Comparison of ENCODE assay signal across 13 cellular contexts in genomic region chr3:45119824-45120614, GRCh38. TPM values are rescaled to one million over a fixed set of nuclear protein-coding genes. Genes with fewer than 3 reads are reported as not detected.
A peak's percentile ranks its signal among the peaks of the same experiment; 100 is the strongest.
DNase-seq lines count a peak whose midpoint lies in the region; ATAC-seq, FAIRE-seq and TF ChIP-seq lines count a peak whose summit lies in the region.
"Had no signal": no experiment of that assay in that cellular context is flagged by ENCODE, and none has a peak within 500 bp of the region (broad histone marks: within the 10 kb centered on the region; RNA-seq: fewer than 3 reads in every experiment).

No MANE protein-coding gene starts in this region.

- TF ChIP-seq POLR2A in GM18505 (IDR thresholded peaks at IDR 0.05; ENCODE audit: borderline replicate concordance, extremely low read depth, insufficient read depth, insufficient read length), result no peak

- peaks cover 6% of the 10 kb centered on the region for H3K36me3 Mint-ChIP-seq in activated CD8-positive, alpha-beta memory T cell treated with anti-CD3 and anti-CD28 coated beads, Interleukin-2, amount 10 ng/mL, durations not matched to agents 7 days and 5 days
- H3K36me3 Mint-ChIP-seq: memory B cell, WTC11 had no signal

- H3K4me2 ChIP-seq in trophoblast cell (ENCODE audit: low read length), result no peak overlapping the region

- FAIRE-seq in RCC 7860 (lab: Jason Lieb, UNC) (peak; percentile 80), small intestine (lab: Jason Lieb, UNC) (no peak)

- no peak overlapping the region for H3K4ac ChIP-seq in trophoblast cell (ENCODE audit: low read depth, low read length)

- CTCF ChIA-PET in activated CD8-positive, alpha-beta memory T cell treated with anti-CD3 and anti-CD28 coated beads, Interleukin-2, amount 10 ng/mL, durations not matched to agents 7 days and 5 days (lab: Charles Lee), result interaction anchor here (1.4 to 2.7 kb wide), 4 partner anchors 14 to 83 kb away, joined by 4 to 10 read pairs (median 8); no protein-coding TSS in a partner anchor

- no peaks in the 10 kb centered on the region for H3K9me3 Mint-ChIP-seq in activated CD8-positive, alpha-beta memory T cell treated with anti-CD3 and anti-CD28 coated beads, Interleukin-2, amount 10 ng/mL, durations not matched to agents 7 days and 5 days (ENCODE audit: low read depth)
- H3K9me3 Mint-ChIP-seq: memory B cell, WTC11 had no signal

- no peaks in the 10 kb centered on the region for H3K79me2 ChIP-seq in trophoblast cell (ENCODE audit: control insufficient read depth, insufficient read depth, low read length, poor library complexity)

- H3K4me1 ChIP-seq in small intestine (ENCODE audit: control insufficient read depth in 2 of 2, insufficient read depth in 1 of 2, low read depth in 1 of 2, low read length in 1 of 2) (peaks cover 20 to 23% of the 10 kb centered on the region in 2 donors), trophoblast cell (ENCODE audit: control insufficient read depth in 1 of 2, insufficient read depth in 2 of 2, low read length in 2 of 2) (peaks cover 2 to 5% of the 10 kb centered on the region in 2 experiments)

- no peak overlapping the region for H2BK5ac ChIP-seq in trophoblast cell (ENCODE audit: low read depth, low read length, poor library complexity)

- H3K4me1 Mint-ChIP-seq in activated CD8-positive, alpha-beta memory T cell treated with anti-CD3 and anti-CD28 coated beads, Interleukin-2, amount 10 ng/mL, durations not matched to agents 7 days and 5 days, result peaks cover 57% of the 10 kb centered on the region
- H3K4me1 Mint-ChIP-seq: memory B cell had no signal

- no peak for TF ChIP-seq CTCF in foreskin fibroblast (IDR thresholded peaks at IDR 0.05; ENCODE audit: low read depth, low read length)

- 14 to 45% (median 33%) methylated on average over 4 of the region's 4 CpGs for WGBS in small intestine, 3 donors
- no CpG with 5 or more reads among the region's 4 CpGs for WGBS in trophoblast cell (ENCODE audit: extremely low coverage, insufficient coverage, insufficient read length)

- peak overlapping the region; percentile 9 for H3K27ac Mint-ChIP-seq in activated CD8-positive, alpha-beta memory T cell treated with anti-CD3 and anti-CD28 coated beads, Interleukin-2, amount 10 ng/mL, durations not matched to agents 7 days and 5 days
- H3K27ac Mint-ChIP-seq: memory B cell, WTC11 had no signal

- peaks cover 0 to 2% of the 10 kb centered on the region in 2 donors for H3K36me3 ChIP-seq in small intestine (ENCODE audit: control insufficient read depth in 2 of 2, insufficient read depth in 2 of 2, low read length in 2 of 2)
- no peaks in the 10 kb centered on the region for H3K36me3 ChIP-seq in trophoblast cell (ENCODE audit: control insufficient read depth in 1 of 2, insufficient read depth in 2 of 2, low read length in 2 of 2)

- no peak for ATAC-seq in activated CD8-positive, alpha-beta memory T cell treated with anti-CD3 and anti-CD28 coated beads, Interleukin-2, amount 10 ng/mL, durations not matched to agents 7 days and 5 days
- ATAC-seq in GM18505 (IDR thresholded peaks at IDR 0.05; ENCODE audit: unreplicated experiment), result no peak

- H4K91ac ChIP-seq in trophoblast cell (ENCODE audit: low read depth, low read length), result no peak overlapping the region

- no peaks in the 10 kb centered on the region for H3K9me3 ChIP-seq in small intestine (ENCODE audit: control insufficient read depth, low read depth)
- H3K9me3 ChIP-seq in trophoblast cell (ENCODE audit: insufficient read depth, low read depth, low read length), result peaks cover 2% of the 10 kb centered on the region

- H2AK5ac ChIP-seq in trophoblast cell (ENCODE audit: low read length), result no peak overlapping the region

- H3K27me3 ChIP-seq in small intestine (ENCODE audit: control insufficient read depth in 2 of 2, insufficient read depth in 2 of 2, low read length in 2 of 2) (no peaks in the 10 kb centered on the region), trophoblast cell (ENCODE audit: insufficient read depth, low read length) (no peaks in the 10 kb centered on the region)

- no peak overlapping the region for H2AFZ ChIP-seq in trophoblast cell (ENCODE audit: insufficient read depth, low read length, poor library complexity)

- no peak overlapping the region for H4K8ac ChIP-seq in trophoblast cell (ENCODE audit: low read depth, low read length)

- no peak overlapping the region for H3K9ac ChIP-seq in trophoblast cell (ENCODE audit: low read length)

- H3K4me3 ChIP-seq in foreskin fibroblast (ENCODE audit: low read depth in 1 of 2, low read length in 2 of 2) (no peak overlapping the region), small intestine (ENCODE audit: low read depth in 1 of 2, low read length in 2 of 2) (no peak overlapping the region), trophoblast cell (ENCODE audit: low read depth, low read length) (no peak overlapping the region)

- H2BK12ac ChIP-seq in trophoblast cell (ENCODE audit: low read length), result no peak overlapping the region

- no peak overlapping the region for H3K18ac ChIP-seq in trophoblast cell (ENCODE audit: low read length)

- DNase-seq in activated CD8-positive, alpha-beta memory T cell treated with anti-CD3 and anti-CD28 coated beads, Interleukin-2, amount 10 ng/mL, durations not matched to agents 7 days and 5 days, result no peak
- DNase-seq in activated CD8-positive, alpha-beta memory T cell treated with anti-CD3 and anti-CD28 coated beads, Interleukin-2, amount 50 U/mL, for 4 hours, result no peak
- peak; percentile 79 for DNase-seq in RCC 7860 (ENCODE audit: low spot score)
- DNase-seq in foreskin fibroblast, result peak; percentile 54 to 73
- DNase-seq in small intestine, result peak; percentile 97
- no peak for DNase-seq in stimulated activated naive CD4-positive, alpha-beta T cell (lab: John Stamatoyannopoulos, UW)
- no peak for DNase-seq in trophoblast cell
- DNase-seq: KBM-7, NCI-H1694 treated with DMSO at 0.1 percent for 48 hours, NCI-H774 had no signal

- no peak overlapping the region for H2BK120ac ChIP-seq in trophoblast cell (ENCODE audit: insufficient read depth, low read length, poor library complexity)

- no peaks in the 10 kb centered on the region for H3K79me1 ChIP-seq in trophoblast cell (ENCODE audit: low read length)

- H4K12ac ChIP-seq in trophoblast cell (ENCODE audit: low read depth, low read length), result no peak overlapping the region

- peaks cover 36% of the 10 kb centered on the region for H3K27me3 Mint-ChIP-seq in activated CD8-positive, alpha-beta memory T cell treated with anti-CD3 and anti-CD28 coated beads, Interleukin-2, amount 10 ng/mL, durations not matched to agents 7 days and 5 days

- no peak overlapping the region for H3K14ac ChIP-seq in trophoblast cell (ENCODE audit: low read length)

- no peak overlapping the region for H3K4me3 Mint-ChIP-seq in activated CD8-positive, alpha-beta memory T cell treated with anti-CD3 and anti-CD28 coated beads, Interleukin-2, amount 10 ng/mL, durations not matched to agents 7 days and 5 days
- H3K4me3 Mint-ChIP-seq: memory B cell, WTC11 had no signal

- H3K23ac ChIP-seq in trophoblast cell (ENCODE audit: low read length), result no peak overlapping the region

- H3K27ac ChIP-seq in small intestine (ENCODE audit: low read depth in 1 of 2, low read length in 1 of 2) (peak overlapping the region; percentile 75 to 88), trophoblast cell (ENCODE audit: low read depth, low read length) (no peak overlapping the region)

RNA-seq across cellular contexts. Expression of gene CDCP1, which starts 26.2 kb away (rescaled TPM):
- total RNA-seq in activated CD8-positive, alpha-beta memory T cell treated with anti-CD3 and anti-CD28 coated beads, Interleukin-2, amount 10 ng/mL, durations not matched to agents 7 days and 5 days, result 1 to 10 TPM; 5.3 to 7.0 TPM
- polyA plus RNA-seq in small intestine, result 10 to 100 TPM in 1 of 3 donors, 1 to 10 TPM in 2; 8.4 to 16.8 (median 8.5) TPM
- polyA plus RNA-seq in trophoblast cell (2013), result 3.7 and 4.1 TPM in 2 replicates

Comparison
In these comparisons a context has a peak if more than half of its experiments do, and no peak if none do; other contexts are left out.
1. DNase-seq: peak in RCC 7860 (single experiment), foreskin fibroblast (2 of 2) and small intestine (single experiment); none in activated CD8-positive, alpha-beta memory T cell treated with anti-CD3 and anti-CD28 coated beads, Interleukin-2, amount 10 ng/mL, durations not matched to agents 7 days and 5 days (single experiment), activated CD8-positive, alpha-beta memory T cell treated with anti-CD3 and anti-CD28 coated beads, Interleukin-2, amount 50 U/mL, for 4 hours (single experiment), stimulated activated naive CD4-positive, alpha-beta T cell (0 of 6) and trophoblast cell (0 of 2).